In genomic region chr1:165899461-165899941, GRCh38 we compare ENCODE assay signal across 1 cellular context.
TF ChIP-seq lines count a peak whose summit lies in the region.

No MANE protein-coding gene starts in this region.

TF ChIP-seq in endothelial cell of umbilical vein, 7 proteins besides CTCF, POLR2A, EP300 and RAD21:
- TF ChIP-seq POLR2AphosphoS5 (IDR thresholded peaks at IDR 0.05; ENCODE audit: insufficient read depth, low read depth, low read length) (no peak), MAX (IDR thresholded peaks at IDR 0.05; ENCODE audit: insufficient read depth, insufficient read length) (no peak), GATA2 (IDR thresholded peaks at IDR 0.05; ENCODE audit: insufficient read depth, insufficient read length, low read depth, low read length) (no peak), EZH2 (IDR thresholded peaks at IDR 0.05; ENCODE audit: borderline replicate concordance, low read depth, low read length, severe bottlenecking) (no peak), MYC (IDR thresholded peaks at IDR 0.05; ENCODE audit: low read depth, low read length) (no peak), FOS (IDR thresholded peaks at IDR 0.05; ENCODE audit: borderline replicate concordance, insufficient read depth, low read length) (no peak), JUN (IDR thresholded peaks at IDR 0.05; ENCODE audit: borderline replicate concordance, insufficient read depth, insufficient read length, low read depth) (no peak)
